In the genomic region with DNA sequence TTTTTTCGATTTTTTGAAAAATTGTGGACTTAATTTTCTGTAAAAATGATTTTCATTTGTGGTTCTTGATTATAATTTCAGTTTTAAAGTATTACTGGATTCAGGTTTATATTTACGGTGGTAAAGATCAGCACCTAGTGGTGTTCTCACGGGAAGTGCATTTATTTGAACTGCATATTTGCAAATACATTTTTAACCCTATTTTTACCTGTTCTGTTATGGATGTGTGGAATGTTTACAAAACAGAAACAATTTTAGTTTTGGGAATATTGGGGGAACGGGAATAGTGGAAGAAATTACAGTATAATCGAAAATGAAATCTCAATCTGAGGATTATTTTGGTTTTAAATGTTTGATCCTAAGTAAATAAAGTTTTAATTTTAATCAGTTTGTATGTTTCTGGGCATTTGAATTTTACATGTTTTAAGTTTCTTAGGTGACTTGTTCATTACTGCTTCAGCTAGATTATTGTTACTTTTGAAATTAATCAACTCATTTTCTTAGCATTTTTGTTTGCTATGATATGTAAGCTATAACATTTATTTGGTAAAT, we compare ENCODE assay signal across 8 cellular contexts. TPM values are rescaled to one million over a fixed set of nuclear protein-coding genes. Genes with fewer than 3 reads are reported as not detected.
DNase-seq lines count a peak whose midpoint lies in the region; ATAC-seq and TF ChIP-seq lines count a peak whose summit lies in the region.

No MANE protein-coding gene starts in this region.

- H3K9me2 ChIP-seq in PC-9 (ENCODE audit: insufficient read depth), result no peaks in the 10 kb centered on the region

- POLR2A ChIA-PET in PC-9 (lab: Charles Lee; ENCODE audit: unreplicated experiment), result interaction anchor here (0.6 to 1.4 kb wide), 10 partner anchors 60 to 599 kb away, joined by 3 to 9 read pairs (median 4); partner anchors contain the start of gene PLBD1
- POLR2A ChIA-PET in naive thymus-derived CD8-positive, alpha-beta T cell (lab: Charles Lee), result interaction anchor here (0.6 to 3.0 kb wide), 32 partner anchors 8 to 1179 kb away, joined by 3 to 142 read pairs (median 6); partner anchors contain the start of genes C12orf60 and WBP11

- H3K36me3 ChIP-seq in PC-9 (ENCODE audit: low read depth) (no peaks in the 10 kb centered on the region), endocrine pancreas (ENCODE audit: control insufficient read depth, insufficient read depth, low read length) (no peaks in the 10 kb centered on the region)

- peak overlapping the region; percentile 91 to 99 (median 96) for H3K27ac Mint-ChIP-seq in naive thymus-derived CD8-positive, alpha-beta T cell

- H3K27me3 ChIP-seq in PC-9 (ENCODE audit: insufficient read depth, low read depth) (no peaks in the 10 kb centered on the region), endocrine pancreas (ENCODE audit: control insufficient read depth, insufficient read depth, low read length) (no peaks in the 10 kb centered on the region)

- H3F3A ChIP-seq in PC-9 (ENCODE audit: insufficient read depth, low read depth), result peaks cover 17% of the 10 kb centered on the region

- peaks cover 52% of the 10 kb centered on the region for H3K79me2 ChIP-seq in PC-9 (ENCODE audit: low read depth)

- H3K4me1 ChIP-seq in PC-9 (replicated peaks; ENCODE audit: insufficient read depth), result peaks cover 23% of the 10 kb centered on the region
- no peaks in the 10 kb centered on the region for H3K4me1 ChIP-seq in endocrine pancreas (ENCODE audit: control insufficient read depth, insufficient read depth, low read length)

- peak overlapping the region; percentile 88 for H2AFZ ChIP-seq in PC-9

- peaks cover 12% of the 10 kb centered on the region for H3K36me3 Mint-ChIP-seq in activated T-cell treated with anti-CD3 and anti-CD28 coated beads, Interleukin-2, amount 50 U/mL, for 4 hours (ENCODE audit: insufficient read depth)
- H3K36me3 Mint-ChIP-seq in naive thymus-derived CD8-positive, alpha-beta T cell, result peaks cover 9 to 19% (median 11%) of the 10 kb centered on the region in 3 donors

- H3K4me3 ChIP-seq in PC-9, result peak overlapping the region; percentile 90
- H3K4me3 ChIP-seq in endocrine pancreas (ENCODE audit: control insufficient read depth, insufficient read depth, low read length), result peak overlapping the region; percentile 99

- peaks cover 9% of the 10 kb centered on the region for H3K9me3 Mint-ChIP-seq in activated T-cell treated with anti-CD3 and anti-CD28 coated beads, Interleukin-2, amount 50 U/mL, for 4 hours
- H3K9me3 Mint-ChIP-seq in naive thymus-derived CD8-positive, alpha-beta T cell, result peaks cover 0 to 17% (median 0%) of the 10 kb centered on the region in 9 donors

- H3K9me3 ChIP-seq in PC-9 (ENCODE audit: insufficient read depth, low read depth) (no peaks in the 10 kb centered on the region; the same call in 1 of the 2 replicates), endocrine pancreas (ENCODE audit: control insufficient read depth, low read length) (no peaks in the 10 kb centered on the region)

- peak overlapping the region; percentile 94 for H3K4me2 ChIP-seq in PC-9

- peak overlapping the region; percentile 84 for H3K4me3 Mint-ChIP-seq in activated T-cell treated with anti-CD3 and anti-CD28 coated beads, Interleukin-2, amount 50 U/mL, for 4 hours
- H3K4me3 Mint-ChIP-seq in naive thymus-derived CD8-positive, alpha-beta T cell, result peak overlapping the region; percentile 78 to 99 (median 93)

- no peak for DNase-seq in activated T-cell treated with anti-CD3 and anti-CD28 coated beads, Interleukin-2, amount 50 U/mL, for 4 hours
- DNase-seq in activated T-cell treated with anti-CD3 and anti-CD28 coated beads, Interleukin-2, amount 50 U/mL, for 48 hours, result no peak
- DNase-seq in PC-9, result peak in 1 of 2 experiments; percentile 40
- no peak for DNase-seq in naive thymus-derived CD8-positive, alpha-beta T cell
- no peak for DNase-seq in NCI-H2171 (lab: John Stamatoyannopoulos, UW)

- H3K9ac ChIP-seq in endocrine pancreas (ENCODE audit: control insufficient read depth, insufficient read depth, low read length), result no peak overlapping the region

- CTCF ChIA-PET in PC-9 (lab: Charles Lee), result interaction anchor here (0.6 to 1.4 kb wide), 7 partner anchors 50 to 180 kb away, joined by 3 to 13 read pairs (median 4); no protein-coding TSS in a partner anchor

- no peaks in the 10 kb centered on the region for H3K27me3 Mint-ChIP-seq in activated T-cell treated with anti-CD3 and anti-CD28 coated beads, Interleukin-2, amount 50 U/mL, for 4 hours (ENCODE audit: low read depth)
- H3K27me3 Mint-ChIP-seq in naive thymus-derived CD8-positive, alpha-beta T cell, result peaks cover 0 to 2% (median 0%) of the 10 kb centered on the region in 5 donors

- no peaks in the 10 kb centered on the region for H4K20me1 ChIP-seq in PC-9 (ENCODE audit: insufficient read depth)

- BruUV-seq in PC-9 (replicated peaks; lab: Mats Ljungman, UMichigan), result no TSS peak

- H3K27ac ChIP-seq in PC-9, result peak overlapping the region; percentile 89

- intact Hi-C loops in PC-9 (cut with micrococcal nuclease; ENCODE audit: unreplicated experiment), result loop anchor here (5.0 kb wide), 4 partner anchors 51 to 406 kb away; partner anchors contain the start of gene PLBD1

- ATAC-seq in activated T-cell treated with anti-CD3 and anti-CD28 coated beads, Interleukin-2, amount 50 U/mL, for 4 hours, result no peak
- ATAC-seq in naive thymus-derived CD8-positive, alpha-beta T cell, result no peak
- ATAC-seq in HG02840 (IDR thresholded peaks at IDR 0.05; ENCODE audit: low FRiP score, unreplicated experiment), result no peak
- ATAC-seq in HG02970 (IDR thresholded peaks at IDR 0.05; ENCODE audit: low FRiP score, unreplicated experiment), result no peak

- TF ChIP-seq CTCF in PC-9 (conservative IDR thresholded peaks at IDR 0.05), result peak; percentile 63

- H3K4me1 Mint-ChIP-seq in activated T-cell treated with anti-CD3 and anti-CD28 coated beads, Interleukin-2, amount 50 U/mL, for 4 hours (ENCODE audit: low read depth), result peaks cover 46% of the 10 kb centered on the region
- H3K4me1 Mint-ChIP-seq in naive thymus-derived CD8-positive, alpha-beta T cell, result peaks cover 8 to 61% (median 27%) of the 10 kb centered on the region in 4 donors

RNA-seq across cellular contexts. Expression of gene ATF7IP, which starts 0.8 kb away (rescaled TPM):
- total RNA-seq in activated T-cell treated with anti-CD3 and anti-CD28 coated beads, Interleukin-2, amount 50 U/mL, for 4 hours, result 10 to 100 TPM; 33.5 to 54.6 (median 39.4) TPM
- total RNA-seq in PC-9 (2021), result 72.2 and 94.7 TPM in 2 replicates
- total RNA-seq in naive thymus-derived CD8-positive, alpha-beta T cell, result 100 to 1,000 TPM; 164 to 174 TPM
- polyA plus RNA-seq in naive thymus-derived CD8-positive, alpha-beta T cell, result 10 to 100 TPM; 70.6 to 84.9 (median 83.1) TPM
